ENCODE assay signal across 16 cellular contexts in the genomic region with DNA sequence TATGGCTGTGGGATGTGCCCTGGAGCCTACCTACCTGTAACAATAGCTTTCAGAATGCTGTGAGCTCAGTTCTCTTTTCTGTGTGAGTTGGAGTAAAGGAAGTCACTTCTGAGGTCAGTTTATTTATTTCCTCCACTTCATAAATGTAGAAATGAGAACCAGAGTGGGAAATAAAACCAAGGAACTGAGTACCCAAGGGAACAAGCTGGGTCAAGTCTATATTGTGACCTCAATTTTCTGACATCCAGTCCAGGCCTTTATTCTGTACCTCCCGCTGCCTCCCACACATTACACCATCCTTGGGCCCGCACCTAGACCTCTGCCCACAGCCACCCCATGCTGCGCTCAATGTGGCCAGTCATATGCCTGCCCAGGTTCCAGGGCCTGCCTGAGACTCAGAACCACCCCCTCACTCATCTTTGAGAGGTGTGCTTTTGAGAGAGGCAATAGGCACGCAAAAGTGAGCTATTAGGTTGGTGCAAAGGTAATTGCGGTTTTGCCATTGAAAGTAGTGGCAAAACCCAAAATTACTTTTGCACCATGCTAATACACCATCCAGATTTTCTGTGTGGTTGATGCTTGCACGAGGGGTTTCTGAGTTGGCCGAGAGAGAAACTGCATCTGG.
DNase-seq lines count a peak whose midpoint lies in the region; ATAC-seq lines count a peak whose summit lies in the region.
"Had no signal": no experiment of that assay in that cellular context is flagged by ENCODE, and none has a peak within 500 bp of the region (broad histone marks: within the 10 kb centered on the region; RNA-seq: fewer than 3 reads in every experiment).

No MANE protein-coding gene starts in this region.

- no peaks in the 10 kb centered on the region for H3K36me3 Mint-ChIP-seq in stimulated activated naive B cell treated with anti-CD40 and anti-IgM and Interleukin-4, amounts not matched to agents 10 μg/mL and 1 μg/mL and 100 μg/mL, for 72 hours
- H3K36me3 Mint-ChIP-seq: CD4-positive, CD25-positive, alpha-beta regulatory T cell; natural killer cell treated with Interleukin-12 subunit alpha and Interleukin-12 subunit beta and Interleukin-15 and Interleukin-18, amount 100 ng/mL, for 72 hours had no signal

- ATAC-seq in GM18907 (IDR thresholded peaks at IDR 0.05; ENCODE audit: unreplicated experiment) (peak; percentile 47), GM18519 (IDR thresholded peaks at IDR 0.05; ENCODE audit: low FRiP score, unreplicated experiment) (no peak)
- ATAC-seq in stimulated activated naive B cell treated with anti-CD40 and anti-IgM and Interleukin-4, amounts not matched to agents 10 μg/mL and 1 μg/mL and 100 μg/mL, for 72 hours (replicated peaks), result peak; percentile 70 to 79
- ATAC-seq: natural killer cell treated with Interleukin-12 subunit alpha and Interleukin-12 subunit beta and Interleukin-15 and Interleukin-18, amount 100 ng/mL, for 72 hours; psoas muscle had no signal

- H3K27ac Mint-ChIP-seq in stimulated activated naive B cell treated with anti-CD40 and anti-IgM and Interleukin-4, amounts not matched to agents 10 μg/mL and 1 μg/mL and 100 μg/mL, for 72 hours, result peak overlapping the region; percentile 72
- H3K27ac Mint-ChIP-seq: CD4-positive, CD25-positive, alpha-beta regulatory T cell; natural killer cell treated with Interleukin-12 subunit alpha and Interleukin-12 subunit beta and Interleukin-15 and Interleukin-18, amount 100 ng/mL, for 72 hours; T-helper 2 cell treated with Interferon-gamma antibody and Interleukin-4, amounts not matched to agents 5 μg/mL and 100 μg/mL, for 36 hours had no signal

- peaks cover 36 to 37% of the 10 kb centered on the region in 2 donors for H3K4me1 Mint-ChIP-seq in stimulated activated naive B cell treated with anti-CD40 and anti-IgM and Interleukin-4, amounts not matched to agents 10 μg/mL and 1 μg/mL and 100 μg/mL, for 72 hours

- no peaks in the 10 kb centered on the region for H3K27me3 Mint-ChIP-seq in stimulated activated naive B cell treated with anti-CD40 and anti-IgM and Interleukin-4, amounts not matched to agents 10 μg/mL and 1 μg/mL and 100 μg/mL, for 72 hours

- DNase-seq in KG1 (lab: John Stamatoyannopoulos, UW) (peak; percentile 20), NCI-H2029 treated with DMSO at 0.1 percent for 48 hours (lab: John Stamatoyannopoulos, UW) (no peak)
- no peak for DNase-seq in stimulated activated naive B cell treated with anti-CD40 and anti-IgM and Interleukin-4, amounts not matched to agents 10 μg/mL and 1 μg/mL and 100 μg/mL, for 72 hours
- DNase-seq: activated CD4-positive, CD25-positive, alpha-beta regulatory T cell treated with anti-CD3 and anti-CD28 coated beads, Interleukin-2, amount 50 U/mL, for 72 hours; activated effector memory CD4-positive, alpha-beta T cell treated with Interleukin-2 at 50 U/mL for 16 hours; CD4-positive, CD25-positive, alpha-beta regulatory T cell; DMS79; H9; NCI-H187 treated with DMSO at 0.1 percent for 48 hours; NCI-H446 treated with DMSO at 0.1 percent for 48 hours; psoas muscle; stimulated activated naive CD4-positive, alpha-beta T cell had no signal

- H3K9me3 Mint-ChIP-seq in stimulated activated naive B cell treated with anti-CD40 and anti-IgM and Interleukin-4, amounts not matched to agents 10 μg/mL and 1 μg/mL and 100 μg/mL, for 72 hours, result no peaks in the 10 kb centered on the region
- H3K9me3 Mint-ChIP-seq: CD4-positive, CD25-positive, alpha-beta regulatory T cell; H9; natural killer cell treated with Interleukin-12 subunit alpha and Interleukin-12 subunit beta and Interleukin-15 and Interleukin-18, amount 100 ng/mL, for 72 hours; T-helper 2 cell treated with Interferon-gamma antibody and Interleukin-4, amounts not matched to agents 5 μg/mL and 100 μg/mL, for 36 hours had no signal

- H3K4me3 Mint-ChIP-seq in stimulated activated naive B cell treated with anti-CD40 and anti-IgM and Interleukin-4, amounts not matched to agents 10 μg/mL and 1 μg/mL and 100 μg/mL, for 72 hours, result peak overlapping the region in 1 of 2 donors; percentile 22
- H3K4me3 Mint-ChIP-seq: CD4-positive, CD25-positive, alpha-beta regulatory T cell; H9; natural killer cell treated with Interleukin-12 subunit alpha and Interleukin-12 subunit beta and Interleukin-15 and Interleukin-18, amount 100 ng/mL, for 72 hours; T-helper 2 cell treated with Interferon-gamma antibody and Interleukin-4, amounts not matched to agents 5 μg/mL and 100 μg/mL, for 36 hours had no signal
